ENCODE assay signal across 17 cellular contexts in genomic region chr3:59327324-59327939, GRCh38.
DNase-seq lines count a peak whose midpoint lies in the region; ATAC-seq and TF ChIP-seq lines count a peak whose summit lies in the region.
"Had no signal": no experiment of that assay in that cellular context is flagged by ENCODE, and none has a peak within 500 bp of the region (broad histone marks: within the 10 kb centered on the region; RNA-seq: fewer than 3 reads in every experiment).

No MANE protein-coding gene starts in this region.

- no peaks in the 10 kb centered on the region for H3K79me2 ChIP-seq in H9 (ENCODE audit: insufficient read depth, low read length)

- H3K9me3 ChIP-seq in adipocyte (ENCODE audit: control insufficient read depth, low read length) = no peaks in the 10 kb centered on the region
- H3K9me3 ChIP-seq in CD4-positive, alpha-beta T cell (ENCODE audit: control insufficient read depth, low read length) = no peaks in the 10 kb centered on the region
- no peaks in the 10 kb centered on the region for H3K9me3 ChIP-seq in H9 (ENCODE audit: control insufficient read depth, low read depth, low read length)
- no peaks in the 10 kb centered on the region for H3K9me3 ChIP-seq in CD8-positive, alpha-beta memory T cell (ENCODE audit: low read length)
- H3K9me3 ChIP-seq: ascending aorta had no signal

- H3K4me2 ChIP-seq in H9 (ENCODE audit: insufficient read depth, insufficient read length, low read length) = no peak overlapping the region

- no peak overlapping the region for H3K4me3 ChIP-seq in adipocyte (ENCODE audit: low read length)
- no peak overlapping the region for H3K4me3 ChIP-seq in CD8-positive, alpha-beta memory T cell (ENCODE audit: low read length)
- H3K4me3 ChIP-seq: ascending aorta, K562 had no signal

- no peaks in the 10 kb centered on the region for H3K9me3 Mint-ChIP-seq in CD4-positive, alpha-beta T cell
- H3K9me3 Mint-ChIP-seq in H9 = no peaks in the 10 kb centered on the region; a peak in 1 of 5 replicates
- H3K9me3 Mint-ChIP-seq in CD8-positive, alpha-beta memory T cell = peaks cover 0 to 2% (median 0%) of the 10 kb centered on the region in 5 donors

- intact Hi-C loops in CD4-positive, alpha-beta T cell (cut with DNase I, micrococcal nuclease) = no loop called here

- peak; percentile 78 for DNase-seq in A172 (ENCODE audit: low spot score)
- DNase-seq in H4 (ENCODE audit: low spot score) = peak; percentile 14
- DNase-seq in adipocyte (ENCODE audit: low read depth) = peak; percentile 27
- DNase-seq in hepatic stellate cell (ENCODE audit: low spot score) = peak; percentile 6
- no peak for DNase-seq in CD4-positive, alpha-beta T cell
- no peak for DNase-seq in H9
- DNase-seq in CD8-positive, alpha-beta memory T cell = no peak
- no peak for DNase-seq in NCI-H146 (lab: John Stamatoyannopoulos, UW)
- DNase-seq: activated CD4-positive, alpha-beta T cell treated with anti-CD3 and anti-CD28 coated beads for 1 hour; activated T-cell treated with anti-CD3 and anti-CD28 coated beads, Interleukin-2, amount 50 U/mL, for 72 hours; effector memory CD8-positive, alpha-beta T cell; hypothalamus; NCI-H187 treated with DMSO at 0.1 percent for 48 hours; NK-92 treated with Interleukin-12 subunit alpha and Interleukin-12 subunit beta, amount 100 ng/mL, for 24 hours; stimulated activated CD8-positive, alpha-beta memory T cell treated with anti-CD3 and anti-CD28 coated beads, Interleukin-4, amount 100 ng/mL, for 48 hours had no signal

- H3K4me1 ChIP-seq in adipocyte (ENCODE audit: control insufficient read depth, insufficient read depth, low read length) (peaks cover 1% of the 10 kb centered on the region), H9 (ENCODE audit: insufficient read depth, low read length) (peaks cover 2% of the 10 kb centered on the region; the same call in 1 of the 2 replicates)
- no peaks in the 10 kb centered on the region for H3K4me1 ChIP-seq in CD8-positive, alpha-beta memory T cell (ENCODE audit: insufficient read depth, low read length)
- H3K4me1 ChIP-seq: ascending aorta had no signal

- H3K18ac ChIP-seq in H9 (ENCODE audit: insufficient read length, low read depth, low read length) = no peak overlapping the region

- no peak overlapping the region for H3K4ac ChIP-seq in H9 (ENCODE audit: low read depth, low read length)

- H3K27me3 ChIP-seq in adipocyte (replicated peaks; ENCODE audit: control insufficient read depth, insufficient read depth, low read length) (no peaks in the 10 kb centered on the region), H9 (ENCODE audit: insufficient read depth, low read length) (no peaks in the 10 kb centered on the region)
- no peaks in the 10 kb centered on the region for H3K27me3 ChIP-seq in CD4-positive, alpha-beta T cell (ENCODE audit: control insufficient read depth, insufficient read depth, low read length)
- no peaks in the 10 kb centered on the region for H3K27me3 ChIP-seq in CD8-positive, alpha-beta memory T cell (ENCODE audit: insufficient read depth, low read length, poor library complexity, severe bottlenecking)
- H3K27me3 ChIP-seq: ascending aorta had no signal

- no peaks in the 10 kb centered on the region for H3K36me3 Mint-ChIP-seq in CD4-positive, alpha-beta T cell (ENCODE audit: low read depth)
- no peaks in the 10 kb centered on the region; a peak in 1 of 7 replicates for H3K36me3 Mint-ChIP-seq in H9 (ENCODE audit: insufficient read depth in 1 of 3, low read depth in 3 of 3)
- H3K36me3 Mint-ChIP-seq in CD8-positive, alpha-beta memory T cell = no peaks in the 10 kb centered on the region

- H2BK5ac ChIP-seq in H9 (ENCODE audit: insufficient read length, low read length) = no peak overlapping the region

- H3K27ac ChIP-seq in CD4-positive, alpha-beta T cell (ENCODE audit: low read depth, low read length) = no peak overlapping the region
- no peak overlapping the region for H3K27ac ChIP-seq in H9 (ENCODE audit: insufficient read length, low read depth, low read length)
- no peak overlapping the region for H3K27ac ChIP-seq in CD8-positive, alpha-beta memory T cell (ENCODE audit: low read depth, low read length)
- H3K27ac ChIP-seq: ascending aorta had no signal

- no peak overlapping the region for H3K56ac ChIP-seq in H9 (ENCODE audit: insufficient read length, low read depth, low read length)

- no peak overlapping the region for H3K23ac ChIP-seq in H9 (ENCODE audit: insufficient read length, low read depth, low read length)

- WGBS in H9 (ENCODE audit: extremely low coverage, insufficient read length, low lambda C conversion rate) = no CpG with 5 or more reads among the region's 6 CpGs

- H2AK5ac ChIP-seq in H9 (ENCODE audit: insufficient read length, low read length) = no peak overlapping the region

- H3K14ac ChIP-seq in H9 (ENCODE audit: insufficient read depth, low read length) = no peak overlapping the region

- H4K20me1 ChIP-seq in H9 (ENCODE audit: control insufficient read depth, insufficient read depth, insufficient read length) = no peaks in the 10 kb centered on the region

- no peaks in the 10 kb centered on the region for H3K4me1 Mint-ChIP-seq in CD4-positive, alpha-beta T cell (ENCODE audit: low read depth)
- peaks cover 5 to 6% of the 10 kb centered on the region in 2 experiments; a peak in 3 of 4 replicates for H3K4me1 Mint-ChIP-seq in H9
- H3K4me1 Mint-ChIP-seq in CD8-positive, alpha-beta memory T cell = no peaks in the 10 kb centered on the region

- no peak for TF ChIP-seq CTCF in CD4-positive, alpha-beta T cell (IDR thresholded peaks at IDR 0.05)
- no peak for TF ChIP-seq CTCF in H9 (conservative IDR thresholded peaks at IDR 0.05)

- no peak overlapping the region for H4K8ac ChIP-seq in H9 (replicated peaks; ENCODE audit: insufficient read length, low read depth, low read length)

- H2BK12ac ChIP-seq in H9 (ENCODE audit: insufficient read length, low read depth, low read length) = no peak overlapping the region

- CTCF ChIA-PET in CD4-positive, alpha-beta T cell (lab: Charles Lee) = no interaction called here
- CTCF ChIA-PET in CD8-positive, alpha-beta memory T cell (lab: Charles Lee) = interaction anchor here (1.3 kb wide), 1 partner anchor 14 kb away, joined by 3 read pairs; no protein-coding TSS in a partner anchor

- H3K36me3 ChIP-seq in adipocyte (ENCODE audit: control insufficient read depth, insufficient read depth, low read length, severe bottlenecking) = no peaks in the 10 kb centered on the region
- H3K36me3 ChIP-seq in CD8-positive, alpha-beta memory T cell (ENCODE audit: insufficient read depth, low read length) = no peaks in the 10 kb centered on the region
- H3K36me3 ChIP-seq: ascending aorta had no signal

- H3K23me2 ChIP-seq in H9 (ENCODE audit: insufficient read length, low read depth, low read length, poor library complexity, severe bottlenecking) = no peaks in the 10 kb centered on the region

- no peak for ATAC-seq in CD4-positive, alpha-beta T cell (ENCODE audit: poor library complexity)
- ATAC-seq: activated T-cell treated with anti-CD3 and anti-CD28 coated beads, Interleukin-2, amount 50 U/mL, for 72 hours; effector memory CD8-positive, alpha-beta T cell had no signal

- no peaks in the 10 kb centered on the region for H3K79me1 ChIP-seq in H9 (ENCODE audit: insufficient read depth, low read depth, low read length, poor library complexity, severe bottlenecking)

- no peak overlapping the region for H3K27ac Mint-ChIP-seq in CD4-positive, alpha-beta T cell
- no peak overlapping the region; a peak in 1 of 7 replicates for H3K27ac Mint-ChIP-seq in H9
- no peak overlapping the region for H3K27ac Mint-ChIP-seq in CD8-positive, alpha-beta memory T cell
- H3K27ac Mint-ChIP-seq: activated T-cell treated with anti-CD3 and anti-CD28 coated beads, Interleukin-2, amount 50 U/mL, for 72 hours; effector memory CD8-positive, alpha-beta T cell had no signal

- H2BK15ac ChIP-seq in H9 (ENCODE audit: low read depth, low read length) = no peak overlapping the region

- no peak overlapping the region for H2AFZ ChIP-seq in H9 (ENCODE audit: low read length)

- H3K27me3 Mint-ChIP-seq in CD4-positive, alpha-beta T cell = no peaks in the 10 kb centered on the region
- no peaks in the 10 kb centered on the region for H3K27me3 Mint-ChIP-seq in H9 (ENCODE audit: low read depth)
- H3K27me3 Mint-ChIP-seq in CD8-positive, alpha-beta memory T cell = no peaks in the 10 kb centered on the region
- H3K27me3 Mint-ChIP-seq: effector memory CD8-positive, alpha-beta T cell had no signal

- POLR2A ChIA-PET in CD4-positive, alpha-beta T cell (lab: Charles Lee) = no interaction called here
- POLR2A ChIA-PET in CD8-positive, alpha-beta memory T cell (lab: Charles Lee) = no interaction called here

- no peak overlapping the region for H2BK120ac ChIP-seq in H9 (ENCODE audit: low read depth, low read length, poor library complexity, severe bottlenecking)

- no peak overlapping the region for H2BK20ac ChIP-seq in H9 (ENCODE audit: low read depth, low read length, poor library complexity, severe bottlenecking)

- no peak overlapping the region for H4K91ac ChIP-seq in H9 (ENCODE audit: insufficient read length, low read depth, low read length)

- no peak overlapping the region for H4K5ac ChIP-seq in H9 (ENCODE audit: insufficient read length, low read depth, low read length)

- H3K4me3 Mint-ChIP-seq in CD4-positive, alpha-beta T cell = no peak overlapping the region
- H3K4me3 Mint-ChIP-seq in H9 = no peak overlapping the region
- no peak overlapping the region for H3K4me3 Mint-ChIP-seq in CD8-positive, alpha-beta memory T cell
- H3K4me3 Mint-ChIP-seq: activated T-cell treated with anti-CD3 and anti-CD28 coated beads, Interleukin-2, amount 50 U/mL, for 72 hours; effector memory CD8-positive, alpha-beta T cell had no signal

- H3K9ac ChIP-seq in adipocyte (ENCODE audit: low read length) (no peak overlapping the region), H9 (ENCODE audit: extremely low read depth, insufficient read length, low read length) (no peak overlapping the region)

- H3T11ph ChIP-seq in H9 (ENCODE audit: low read length) = no peak overlapping the region

Comparison
In these comparisons a context has a peak if more than half of its experiments do, and no peak if none do; other contexts are left out.
1. DNase-seq: peak in A172 (single experiment), H4 (single experiment), adipocyte (single experiment) and hepatic stellate cell (single experiment); none in CD4-positive, alpha-beta T cell (0 of 10), H9 (single experiment), CD8-positive, alpha-beta memory T cell (0 of 5) and NCI-H146 (single experiment).